1 cellular context compared by ENCODE assay signal in the genomic region with DNA sequence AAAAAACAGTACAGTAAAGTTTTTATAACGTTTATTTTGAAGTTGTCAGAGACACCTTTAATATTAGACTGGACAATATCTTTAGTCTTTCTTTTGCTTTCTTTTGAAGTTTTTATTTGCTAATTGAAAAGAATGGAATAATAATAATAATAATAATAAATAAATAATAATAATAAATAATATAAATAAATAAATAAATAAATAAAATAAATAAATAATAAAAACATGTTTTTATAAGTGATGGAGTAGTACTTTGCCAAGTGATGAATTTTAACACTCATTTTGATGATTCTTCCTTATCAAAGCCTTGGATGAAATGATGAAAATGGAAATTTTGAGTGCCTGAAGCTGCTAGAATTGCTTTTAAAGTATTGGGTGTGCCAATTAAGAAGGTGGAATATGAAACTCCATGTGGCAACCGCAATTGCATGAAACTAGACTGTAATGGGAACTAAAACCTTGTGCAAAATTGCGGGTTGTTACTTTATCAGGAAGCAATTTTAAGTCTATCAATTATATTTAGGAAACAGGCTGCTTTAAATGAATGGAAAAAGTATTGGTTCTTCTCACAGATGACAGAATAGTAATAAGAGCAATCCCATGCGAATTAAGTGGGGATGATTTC.
TF ChIP-seq lines count a peak whose summit lies in the region.

No MANE protein-coding gene starts in this region.

TF ChIP-seq in SK-N-SH, 30 proteins besides CTCF, POLR2A, EP300 and RAD21 (continued from another document):
- TF ChIP-seq, protein P1, sequence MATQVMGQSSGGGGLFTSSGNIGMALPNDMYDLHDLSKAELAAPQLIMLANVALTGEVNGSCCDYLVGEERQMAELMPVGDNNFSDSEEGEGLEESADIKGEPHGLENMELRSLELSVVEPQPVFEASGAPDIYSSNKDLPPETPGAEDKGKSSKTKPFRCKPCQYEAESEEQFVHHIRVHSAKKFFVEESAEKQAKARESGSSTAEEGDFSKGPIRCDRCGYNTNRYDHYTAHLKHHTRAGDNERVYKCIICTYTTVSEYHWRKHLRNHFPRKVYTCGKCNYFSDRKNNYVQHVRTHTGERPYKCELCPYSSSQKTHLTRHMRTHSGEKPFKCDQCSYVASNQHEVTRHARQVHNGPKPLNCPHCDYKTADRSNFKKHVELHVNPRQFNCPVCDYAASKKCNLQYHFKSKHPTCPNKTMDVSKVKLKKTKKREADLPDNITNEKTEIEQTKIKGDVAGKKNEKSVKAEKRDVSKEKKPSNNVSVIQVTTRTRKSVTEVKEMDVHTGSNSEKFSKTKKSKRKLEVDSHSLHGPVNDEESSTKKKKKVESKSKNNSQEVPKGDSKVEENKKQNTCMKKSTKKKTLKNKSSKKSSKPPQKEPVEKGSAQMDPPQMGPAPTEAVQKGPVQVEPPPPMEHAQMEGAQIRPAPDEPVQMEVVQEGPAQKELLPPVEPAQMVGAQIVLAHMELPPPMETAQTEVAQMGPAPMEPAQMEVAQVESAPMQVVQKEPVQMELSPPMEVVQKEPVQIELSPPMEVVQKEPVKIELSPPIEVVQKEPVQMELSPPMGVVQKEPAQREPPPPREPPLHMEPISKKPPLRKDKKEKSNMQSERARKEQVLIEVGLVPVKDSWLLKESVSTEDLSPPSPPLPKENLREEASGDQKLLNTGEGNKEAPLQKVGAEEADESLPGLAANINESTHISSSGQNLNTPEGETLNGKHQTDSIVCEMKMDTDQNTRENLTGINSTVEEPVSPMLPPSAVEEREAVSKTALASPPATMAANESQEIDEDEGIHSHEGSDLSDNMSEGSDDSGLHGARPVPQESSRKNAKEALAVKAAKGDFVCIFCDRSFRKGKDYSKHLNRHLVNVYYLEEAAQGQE (IDR thresholded peaks at IDR 0.05; ENCODE audit: low read depth, low read length): no peak
- TF ChIP-seq TAF1 (IDR thresholded peaks at IDR 0.05; ENCODE audit: borderline replicate concordance, low read depth, low read length) (no peak), MXI1 (IDR thresholded peaks at IDR 0.05; ENCODE audit: low read depth, low read length) (no peak), YY1 (IDR thresholded peaks at IDR 0.05; ENCODE audit: low read depth) (no peak), TEAD4 (IDR thresholded peaks at IDR 0.05; ENCODE audit: borderline replicate concordance, insufficient read depth) (no peak)
- TF ChIP-seq, protein P2, sequence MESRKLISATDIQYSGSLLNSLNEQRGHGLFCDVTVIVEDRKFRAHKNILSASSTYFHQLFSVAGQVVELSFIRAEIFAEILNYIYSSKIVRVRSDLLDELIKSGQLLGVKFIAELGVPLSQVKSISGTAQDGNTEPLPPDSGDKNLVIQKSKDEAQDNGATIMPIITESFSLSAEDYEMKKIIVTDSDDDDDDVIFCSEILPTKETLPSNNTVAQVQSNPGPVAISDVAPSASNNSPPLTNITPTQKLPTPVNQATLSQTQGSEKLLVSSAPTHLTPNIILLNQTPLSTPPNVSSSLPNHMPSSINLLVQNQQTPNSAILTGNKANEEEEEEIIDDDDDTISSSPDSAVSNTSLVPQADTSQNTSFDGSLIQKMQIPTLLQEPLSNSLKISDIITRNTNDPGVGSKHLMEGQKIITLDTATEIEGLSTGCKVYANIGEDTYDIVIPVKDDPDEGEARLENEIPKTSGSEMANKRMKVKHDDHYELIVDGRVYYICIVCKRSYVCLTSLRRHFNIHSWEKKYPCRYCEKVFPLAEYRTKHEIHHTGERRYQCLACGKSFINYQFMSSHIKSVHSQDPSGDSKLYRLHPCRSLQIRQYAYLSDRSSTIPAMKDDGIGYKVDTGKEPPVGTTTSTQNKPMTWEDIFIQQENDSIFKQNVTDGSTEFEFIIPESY (IDR thresholded peaks at IDR 0.05; ENCODE audit: borderline replicate concordance, low read depth): no peak
